In the genomic region with DNA sequence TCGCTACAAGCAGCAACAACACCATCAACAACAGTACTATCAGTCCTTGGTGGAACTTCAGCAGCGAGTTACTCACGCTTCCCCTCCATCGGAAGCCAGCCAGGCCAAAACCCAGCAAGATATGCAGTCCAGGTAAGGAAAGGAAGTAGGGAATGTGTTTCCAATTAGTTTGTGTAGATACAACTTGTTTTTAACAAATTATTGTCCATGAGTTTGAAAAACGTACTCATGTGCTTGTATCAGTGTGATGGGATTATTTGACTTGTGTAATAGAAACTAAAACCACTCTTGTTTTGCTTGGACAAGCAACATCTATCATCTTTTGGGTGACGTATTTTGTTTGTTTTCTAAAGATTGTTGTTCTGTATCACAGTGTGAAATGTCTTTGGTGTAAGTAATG, we compare ENCODE assay signal across 17 cellular contexts.
DNase-seq lines count a peak whose midpoint lies in the region; ATAC-seq and TF ChIP-seq lines count a peak whose summit lies in the region.
"Had no signal": no experiment of that assay in that cellular context is flagged by ENCODE, and none has a peak within 500 bp of the region (broad histone marks: within the 10 kb centered on the region; RNA-seq: fewer than 3 reads in every experiment).

No MANE protein-coding gene starts in this region.

- H3K27ac Mint-ChIP-seq in endodermal cell = no peak overlapping the region

- no peak for ATAC-seq in foreskin keratinocyte
- ATAC-seq in GM21723 (IDR thresholded peaks at IDR 0.05; ENCODE audit: unreplicated experiment) = no peak
- ATAC-seq: K562, Right ventricle myocardium inferior had no signal

- TF ChIP-seq POLR2A in tibial nerve (IDR thresholded peaks at IDR 0.05) = no peak

- peak in 1 of 2 donors; percentile 34 for TF ChIP-seq EP300 in tibial nerve (IDR thresholded peaks at IDR 0.05)

- H3K14ac ChIP-seq in neuronal stem cell (ENCODE audit: low read length) = no peak overlapping the region

- WGBS in neuronal stem cell (ENCODE audit: extremely low coverage in 2 of 2, insufficient read length in 2 of 2, insufficient replicate concordance in 1 of 2), 2 donors = no CpG with 5 or more reads among the region's 6 CpGs
- WGBS in tibial nerve, 2 donors = 49 to 51% methylated on average over 6 of the region's 6 CpGs
- WGBS in endodermal cell (ENCODE audit: insufficient coverage in 1 of 2, insufficient read length in 1 of 2), 2 experiments = 93 to 100% methylated on average over 2 to 6 of the region's 6 CpGs

- no peak overlapping the region for H4K91ac ChIP-seq in neuronal stem cell (ENCODE audit: low read depth, low read length, poor library complexity)

- H3K36me3 Mint-ChIP-seq in endodermal cell (ENCODE audit: low read depth) = no peaks in the 10 kb centered on the region

- H3K4me2 ChIP-seq in neuronal stem cell (ENCODE audit: insufficient read depth, low read length, poor library complexity, severe bottlenecking) = no peak overlapping the region

- H2BK15ac ChIP-seq in neuronal stem cell (ENCODE audit: low read length) = no peak overlapping the region

- DNase-seq in NCI-H460 (ENCODE audit: extremely low read depth, low read depth) (peak; percentile 45), dorsolateral prefrontal cortex (no peak), neuronal stem cell (ENCODE audit: low spot score) (no peak), tibial nerve (ENCODE audit: low spot score in 2 of 2) (no peak), foreskin keratinocyte (no peak), endodermal cell (no peak)
- DNase-seq: AML-193, COR-L47, DMS153, MV-4-11, NCI-H1417 treated with DMSO at 0.1 percent for 48 hours, NCI-H2081 treated with DMSO at 0.1 percent for 48 hours, NCI-H510A treated with DMSO at 0.1 percent for 48 hours, Peyer's patch had no signal

- H2AK5ac ChIP-seq in neuronal stem cell (ENCODE audit: low read depth, low read length) = no peak overlapping the region

- no peak overlapping the region for H3K18ac ChIP-seq in neuronal stem cell (ENCODE audit: low read length)

- TF ChIP-seq CTCF in dorsolateral prefrontal cortex (IDR thresholded peaks at IDR 0.05 in 54 of 56, conservative IDR thresholded peaks at IDR 0.05 in 2 of 56; ENCODE audit: low read depth in 1 of 56, partially characterized antibody in 56 of 56) (no peak), tibial nerve (IDR thresholded peaks at IDR 0.05) (no peak), foreskin keratinocyte (conservative IDR thresholded peaks at IDR 0.05) (no peak), endodermal cell (conservative IDR thresholded peaks at IDR 0.05) (no peak)

- H3K27ac ChIP-seq in dorsolateral prefrontal cortex (peak overlapping the region in 57 of 59 donors; percentile 1 to 96 (median 75)), neuronal stem cell (replicated peaks; ENCODE audit: low read length) (no peak overlapping the region), tibial nerve (peak overlapping the region; percentile 55 to 78 (median 58)), foreskin keratinocyte (no peak overlapping the region), endodermal cell (ENCODE audit: low read depth, low read length) (no peak overlapping the region)
- H3K27ac ChIP-seq: Peyer's patch had no signal

- no peak overlapping the region for H2BK120ac ChIP-seq in neuronal stem cell (ENCODE audit: low read depth, low read length)

- H3K4me3 Mint-ChIP-seq in endodermal cell = no peak overlapping the region

- no peaks in the 10 kb centered on the region for H3K9me3 ChIP-seq in neuronal stem cell (replicated peaks in 1 of 2; ENCODE audit: control insufficient read depth in 2 of 2, insufficient read depth in 1 of 2, low read depth in 1 of 2, low read length in 2 of 2)
- no peaks in the 10 kb centered on the region for H3K9me3 ChIP-seq in tibial nerve
- no peaks in the 10 kb centered on the region for H3K9me3 ChIP-seq in endodermal cell (ENCODE audit: control insufficient read depth, low read length)
- H3K9me3 ChIP-seq: Peyer's patch had no signal

- no peaks in the 10 kb centered on the region for H3K4me1 Mint-ChIP-seq in endodermal cell

- no peak overlapping the region for H4K8ac ChIP-seq in neuronal stem cell (ENCODE audit: low read depth, low read length)

- H3K9ac ChIP-seq in neuronal stem cell (ENCODE audit: low read depth, low read length, poor library complexity) = no peak overlapping the region
- H3K9ac ChIP-seq in endodermal cell (ENCODE audit: extremely low read depth, low read length, poor library complexity, severe bottlenecking) = no peak overlapping the region

- H3K4ac ChIP-seq in neuronal stem cell (ENCODE audit: low read length) = no peak overlapping the region

- H3K27me3 ChIP-seq in dorsolateral prefrontal cortex (no peaks in the 10 kb centered on the region), neuronal stem cell (ENCODE audit: control insufficient read depth in 3 of 3, insufficient read depth in 3 of 3, low read depth in 1 of 3, low read length in 3 of 3) (no peaks in the 10 kb centered on the region), tibial nerve (no peaks in the 10 kb centered on the region), foreskin keratinocyte (no peaks in the 10 kb centered on the region), endodermal cell (ENCODE audit: control insufficient read depth, insufficient read depth, low read length, poor library complexity, severe bottlenecking) (no peaks in the 10 kb centered on the region)
- H3K27me3 ChIP-seq: Peyer's patch had no signal

- H3K23ac ChIP-seq in neuronal stem cell (ENCODE audit: low read depth, low read length, poor library complexity) = no peak overlapping the region

- no peak overlapping the region for H2BK12ac ChIP-seq in neuronal stem cell (ENCODE audit: low read length)

- H2AFZ ChIP-seq in neuronal stem cell (ENCODE audit: low read length) = peak overlapping the region; percentile 2

- H3K4me3 ChIP-seq in dorsolateral prefrontal cortex (peak overlapping the region in 42 of 59 donors; percentile 5 to 61 (median 31)), neuronal stem cell (ENCODE audit: low read length in 2 of 2) (no peak overlapping the region), tibial nerve (peak overlapping the region in 3 of 4 donors; percentile 6 to 21 (median 14)), endodermal cell (ENCODE audit: low read length) (no peak overlapping the region)
- H3K4me3 ChIP-seq: K562, Peyer's patch had no signal

- H3K4me1 ChIP-seq in neuronal stem cell (ENCODE audit: control insufficient read depth in 2 of 2, insufficient read depth in 1 of 2, low read depth in 1 of 2, low read length in 2 of 2) (no peaks in the 10 kb centered on the region), tibial nerve (no peaks in the 10 kb centered on the region), foreskin keratinocyte (peaks cover 5% of the 10 kb centered on the region), endodermal cell (ENCODE audit: control insufficient read depth, insufficient read depth, low read length) (no peaks in the 10 kb centered on the region)
- H3K4me1 ChIP-seq: Peyer's patch had no signal

- no peaks in the 10 kb centered on the region for H3K36me3 ChIP-seq in neuronal stem cell (replicated peaks in 1 of 2; ENCODE audit: control insufficient read depth in 2 of 2, insufficient read depth in 2 of 2, low read length in 2 of 2)
- H3K36me3 ChIP-seq in tibial nerve = no peaks in the 10 kb centered on the region
- no peaks in the 10 kb centered on the region for H3K36me3 ChIP-seq in endodermal cell (ENCODE audit: control insufficient read depth, insufficient read depth, low read length)
- H3K36me3 ChIP-seq: Peyer's patch had no signal

- no peaks in the 10 kb centered on the region for H3K9me3 Mint-ChIP-seq in endodermal cell

- no peaks in the 10 kb centered on the region for H3K79me1 ChIP-seq in neuronal stem cell (ENCODE audit: low read depth, low read length)

- no peaks in the 10 kb centered on the region for H3K27me3 Mint-ChIP-seq in endodermal cell (ENCODE audit: insufficient read depth)

- no peak overlapping the region for H2BK5ac ChIP-seq in neuronal stem cell (ENCODE audit: low read length)

- intact Hi-C loops in dorsolateral prefrontal cortex (cut with DNase I) = no loop called here

Comparison
In these comparisons a context has a peak if more than half of its experiments do, and no peak if none do; other contexts are left out.
1. H3K27ac ChIP-seq: peak in dorsolateral prefrontal cortex (57 of 59) and tibial nerve (4 of 4); none in neuronal stem cell (single experiment), foreskin keratinocyte (single experiment) and endodermal cell (single experiment).
2. H3K4me3 ChIP-seq: peak in dorsolateral prefrontal cortex (42 of 59) and tibial nerve (3 of 4); none in neuronal stem cell (0 of 2) and endodermal cell (single experiment).